23 cellular contexts compared by ENCODE assay signal in the genomic region with DNA sequence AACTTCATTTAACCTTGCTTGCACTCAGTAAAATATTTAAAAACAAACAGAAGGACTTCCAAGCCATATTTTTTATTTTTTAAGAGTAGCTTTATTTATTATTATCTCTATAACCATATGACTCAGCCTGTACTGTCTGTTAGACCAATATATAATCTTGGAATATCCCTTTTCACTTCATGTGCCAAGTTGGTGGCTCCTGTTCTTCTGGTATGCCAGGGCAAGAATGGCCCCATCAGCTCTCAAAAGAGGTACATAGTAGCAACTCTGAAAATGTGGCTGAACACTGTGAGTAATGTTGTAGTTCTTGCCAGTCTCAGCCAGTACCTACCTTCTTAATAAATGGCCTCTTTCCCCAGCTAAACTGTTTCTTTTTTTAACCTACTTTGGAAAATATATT.
A peak's percentile ranks its signal among the peaks of the same experiment; 100 is the strongest.
DNase-seq lines count a peak whose midpoint lies in the region; ATAC-seq and TF ChIP-seq lines count a peak whose summit lies in the region.
"Had no signal": no experiment of that assay in that cellular context is flagged by ENCODE, and none has a peak within 500 bp of the region (broad histone marks: within the 10 kb centered on the region; RNA-seq: fewer than 3 reads in every experiment).

No MANE protein-coding gene starts in this region.

- peaks cover 1% of the 10 kb centered on the region for H3K9me3 Mint-ChIP-seq in activated naive CD8-positive, alpha-beta T cell treated with anti-CD3 and anti-CD28 coated beads for 36 hours
- H3K9me3 Mint-ChIP-seq: GM23338 had no signal

- DNase-seq in SK-N-SH: no peak
- peak; percentile 9 for DNase-seq in cardiac fibroblast (ENCODE audit: low read depth in 2 of 2)
- DNase-seq in iris pigment epithelial cell (ENCODE audit: low read depth): peak; percentile 11
- DNase-seq in epidermal melanocyte (ENCODE audit: insufficient read length, low spot score): no peak
- DNase-seq in tibial artery: no peak
- DNase-seq in activated naive CD8-positive, alpha-beta T cell treated with anti-CD3 and anti-CD28 coated beads for 36 hours: no peak
- DNase-seq: BE2C; CD4-positive, CD25-positive, alpha-beta regulatory T cell; COR-L47; DMS153; GF-D8; KBM-7; MV-4-11; NCI-H1417 treated with DMSO at 0.1 percent for 48 hours; NCI-H1930; NCI-H226; NCI-H524 treated with DMSO at 0.1 percent for 48 hours; RPMI8226; SIG-M5 had no signal

- TF ChIP-seq CTCF in SK-N-SH (IDR thresholded peaks at IDR 0.05): no peak
- TF ChIP-seq CTCF in cardiac fibroblast (IDR thresholded peaks at IDR 0.05; ENCODE audit: low read depth, low read length): no peak
- TF ChIP-seq CTCF in tibial artery (IDR thresholded peaks at IDR 0.05): no peak

- H3K4me1 ChIP-seq in SK-N-SH (ENCODE audit: control insufficient read depth in 1 of 2, insufficient read depth in 2 of 2, low read depth in 1 of 2, low read length in 1 of 2) (no peaks in the 10 kb centered on the region), tibial artery (no peaks in the 10 kb centered on the region)
- H3K4me1 ChIP-seq: BE2C had no signal

- peak; percentile 43; the same call in 2 of the 3 replicates for ATAC-seq in SK-N-SH treated with all-trans-retinoic acid at 6 μM for 48 hours
- no peak for ATAC-seq in HG03378 (IDR thresholded peaks at IDR 0.05; ENCODE audit: unreplicated experiment)
- ATAC-seq: GM23338 had no signal

- H3K9me2 ChIP-seq in SK-N-SH: no peaks in the 10 kb centered on the region

- H3K27ac Mint-ChIP-seq in activated naive CD8-positive, alpha-beta T cell treated with anti-CD3 and anti-CD28 coated beads for 36 hours: no peak overlapping the region
- H3K27ac Mint-ChIP-seq: CD4-positive, CD25-positive, alpha-beta regulatory T cell; GM23338 had no signal

- H3K36me3 ChIP-seq in SK-N-SH (replicated peaks in 1 of 2; ENCODE audit: control insufficient read depth in 1 of 2, insufficient read depth in 2 of 2, low read length in 1 of 2) (no peaks in the 10 kb centered on the region), tibial artery (no peaks in the 10 kb centered on the region)
- H3K36me3 ChIP-seq: BE2C had no signal

- TF ChIP-seq RAD21 in SK-N-SH (IDR thresholded peaks at IDR 0.05; ENCODE audit: low read length): no peak

- no peak overlapping the region for H2AFZ ChIP-seq in SK-N-SH (ENCODE audit: low read depth)
- H2AFZ ChIP-seq: GM23338 had no signal

- intact Hi-C loops in tibial artery (cut with DNase I; ENCODE audit: low total_unique reads): no loop called here

- H3K9ac ChIP-seq in SK-N-SH: no peak overlapping the region

- no peak for TF ChIP-seq EP300 in SK-N-SH (IDR thresholded peaks at IDR 0.05; ENCODE audit: borderline replicate concordance in 1 of 2, low read depth in 1 of 2, low read length in 1 of 2)

- no peaks in the 10 kb centered on the region for H3K27me3 ChIP-seq in SK-N-SH (ENCODE audit: insufficient read depth)
- H3K27me3 ChIP-seq in tibial artery: no peaks in the 10 kb centered on the region
- H3K27me3 ChIP-seq: BE2C had no signal

- H3F3A ChIP-seq in SK-N-SH (replicated peaks; ENCODE audit: insufficient read depth): no peaks in the 10 kb centered on the region

- CTCF ChIA-PET in SK-N-SH (lab: Yijun Ruan, JAX): interaction anchor here (1.9 kb wide), 1 partner anchor 11 kb away, joined by 4 read pairs; no protein-coding TSS in a partner anchor

- H4K20me1 ChIP-seq in SK-N-SH (ENCODE audit: insufficient read depth): no peaks in the 10 kb centered on the region

- no peak overlapping the region for H3K4me3 ChIP-seq in SK-N-SH (ENCODE audit: low read depth in 2 of 2, low read length in 1 of 2)
- no peak overlapping the region for H3K4me3 ChIP-seq in cardiac fibroblast (replicated peaks in 1 of 2; ENCODE audit: low read depth in 2 of 2, low read length in 2 of 2)
- no peak overlapping the region for H3K4me3 ChIP-seq in tibial artery
- H3K4me3 ChIP-seq: GM23338 had no signal

- H3K27ac ChIP-seq in SK-N-SH (ENCODE audit: low read depth in 2 of 2, low read length in 1 of 2) (no peak overlapping the region), tibial artery (no peak overlapping the region)
- H3K27ac ChIP-seq: 22Rv1 had no signal

- H3K27me3 Mint-ChIP-seq in activated naive CD8-positive, alpha-beta T cell treated with anti-CD3 and anti-CD28 coated beads for 36 hours: no peaks in the 10 kb centered on the region
- H3K27me3 Mint-ChIP-seq: CD4-positive, CD25-positive, alpha-beta regulatory T cell had no signal

- H3K4me3 Mint-ChIP-seq in activated naive CD8-positive, alpha-beta T cell treated with anti-CD3 and anti-CD28 coated beads for 36 hours: no peak overlapping the region
- H3K4me3 Mint-ChIP-seq: CD4-positive, CD25-positive, alpha-beta regulatory T cell; GM23338 had no signal

- H3K79me2 ChIP-seq in SK-N-SH (ENCODE audit: insufficient read depth): no peaks in the 10 kb centered on the region

- H3K4me2 ChIP-seq in SK-N-SH: no peak overlapping the region
- H3K4me2 ChIP-seq: GM23338 had no signal

- H3K4me1 Mint-ChIP-seq in activated naive CD8-positive, alpha-beta T cell treated with anti-CD3 and anti-CD28 coated beads for 36 hours: no peaks in the 10 kb centered on the region
- H3K4me1 Mint-ChIP-seq: CD4-positive, CD25-positive, alpha-beta regulatory T cell had no signal

- H3K9me3 ChIP-seq in SK-N-SH (no peaks in the 10 kb centered on the region), tibial artery (no peaks in the 10 kb centered on the region)
- H3K9me3 ChIP-seq: BE2C had no signal

- peaks cover 6% of the 10 kb centered on the region for H3K36me3 Mint-ChIP-seq in activated naive CD8-positive, alpha-beta T cell treated with anti-CD3 and anti-CD28 coated beads for 36 hours
- H3K36me3 Mint-ChIP-seq: CD4-positive, CD25-positive, alpha-beta regulatory T cell had no signal

- POLR2A ChIA-PET in SK-N-SH (lab: Yijun Ruan, JAX): no interaction called here

TF ChIP-seq in SK-N-SH treated with all-trans-retinoic acid at 6 μM for 48 hours, 23 proteins besides CTCF, POLR2A, EP300 and RAD21:
- TF ChIP-seq ARNTL (CRISPR knock-in tag; IDR thresholded peaks at IDR 0.05; ENCODE audit: borderline replicate concordance, low read depth) (no peak), OSR1 (CRISPR knock-in tag; IDR thresholded peaks at IDR 0.05) (no peak)
- TF ChIP-seq, protein P1, sequence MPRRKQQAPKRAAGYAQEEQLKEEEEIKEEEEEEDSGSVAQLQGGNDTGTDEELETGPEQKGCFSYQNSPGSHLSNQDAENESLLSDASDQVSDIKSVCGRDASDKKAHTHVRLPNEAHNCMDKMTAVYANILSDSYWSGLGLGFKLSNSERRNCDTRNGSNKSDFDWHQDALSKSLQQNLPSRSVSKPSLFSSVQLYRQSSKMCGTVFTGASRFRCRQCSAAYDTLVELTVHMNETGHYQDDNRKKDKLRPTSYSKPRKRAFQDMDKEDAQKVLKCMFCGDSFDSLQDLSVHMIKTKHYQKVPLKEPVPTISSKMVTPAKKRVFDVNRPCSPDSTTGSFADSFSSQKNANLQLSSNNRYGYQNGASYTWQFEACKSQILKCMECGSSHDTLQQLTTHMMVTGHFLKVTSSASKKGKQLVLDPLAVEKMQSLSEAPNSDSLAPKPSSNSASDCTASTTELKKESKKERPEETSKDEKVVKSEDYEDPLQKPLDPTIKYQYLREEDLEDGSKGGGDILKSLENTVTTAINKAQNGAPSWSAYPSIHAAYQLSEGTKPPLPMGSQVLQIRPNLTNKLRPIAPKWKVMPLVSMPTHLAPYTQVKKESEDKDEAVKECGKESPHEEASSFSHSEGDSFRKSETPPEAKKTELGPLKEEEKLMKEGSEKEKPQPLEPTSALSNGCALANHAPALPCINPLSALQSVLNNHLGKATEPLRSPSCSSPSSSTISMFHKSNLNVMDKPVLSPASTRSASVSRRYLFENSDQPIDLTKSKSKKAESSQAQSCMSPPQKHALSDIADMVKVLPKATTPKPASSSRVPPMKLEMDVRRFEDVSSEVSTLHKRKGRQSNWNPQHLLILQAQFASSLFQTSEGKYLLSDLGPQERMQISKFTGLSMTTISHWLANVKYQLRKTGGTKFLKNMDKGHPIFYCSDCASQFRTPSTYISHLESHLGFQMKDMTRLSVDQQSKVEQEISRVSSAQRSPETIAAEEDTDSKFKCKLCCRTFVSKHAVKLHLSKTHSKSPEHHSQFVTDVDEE (CRISPR knock-in tag; IDR thresholded peaks at IDR 0.05): no peak

TF ChIP-seq in SK-N-SH, 30 proteins besides CTCF, POLR2A, EP300 and RAD21:
- TF ChIP-seq GATA2 (CRISPR knock-in tag; IDR thresholded peaks at IDR 0.05) (no peak), RCOR1 (IDR thresholded peaks at IDR 0.05; ENCODE audit: low read length) (no peak), YY1 (IDR thresholded peaks at IDR 0.05; ENCODE audit: low read depth) (no peak)
- TF ChIP-seq, protein P2, sequence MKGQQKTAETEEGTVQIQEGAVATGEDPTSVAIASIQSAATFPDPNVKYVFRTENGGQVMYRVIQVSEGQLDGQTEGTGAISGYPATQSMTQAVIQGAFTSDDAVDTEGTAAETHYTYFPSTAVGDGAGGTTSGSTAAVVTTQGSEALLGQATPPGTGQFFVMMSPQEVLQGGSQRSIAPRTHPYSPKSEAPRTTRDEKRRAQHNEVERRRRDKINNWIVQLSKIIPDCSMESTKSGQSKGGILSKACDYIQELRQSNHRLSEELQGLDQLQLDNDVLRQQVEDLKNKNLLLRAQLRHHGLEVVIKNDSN (IDR thresholded peaks at IDR 0.05; ENCODE audit: borderline replicate concordance, low read depth): no peak

Comparison
In these comparisons a context has a peak if more than half of its experiments do, and no peak if none do; other contexts are left out.
1. DNase-seq: peak in cardiac fibroblast (2 of 2) and iris pigment epithelial cell (single experiment); none in SK-N-SH (single experiment), epidermal melanocyte (single experiment), tibial artery (0 of 2) and activated naive CD8-positive, alpha-beta T cell treated with anti-CD3 and anti-CD28 coated beads for 36 hours (single experiment).